28 cellular contexts compared by ENCODE assay signal in genomic region chr1:45412899-45413298, GRCh38.
A peak's percentile ranks its signal among the peaks of the same experiment; 100 is the strongest.
DNase-seq lines count a peak whose midpoint lies in the region; ATAC-seq, FAIRE-seq and TF ChIP-seq lines count a peak whose summit lies in the region.
"Had no signal": no experiment of that assay in that cellular context is flagged by ENCODE, and none has a peak within 500 bp of the region (broad histone marks: within the 10 kb centered on the region; RNA-seq: fewer than 3 reads in every experiment).

No MANE protein-coding gene starts in this region.

- TF ChIP-seq RAD21 in K562 (CRISPR knock-in tag; conservative IDR thresholded peaks at IDR 0.05 in 1 of 2, IDR thresholded peaks at IDR 0.05 in 1 of 2) = peak; percentile 14 to 23; a peak in 3 of 4 replicates

- no peaks in the 10 kb centered on the region for H3K9me1 ChIP-seq in K562 (ENCODE audit: control insufficient read depth, insufficient read depth, low read length)

- H3K27me3 Mint-ChIP-seq in IgD-negative memory B cell = peaks cover 1% of the 10 kb centered on the region
- H3K27me3 Mint-ChIP-seq: activated CD8-positive, alpha-beta T cell treated with anti-CD3 and anti-CD28 coated beads for 36 hours; CD4-positive, alpha-beta memory T cell; stimulated activated naive CD8-positive, alpha-beta T cell treated with anti-CD3 and anti-CD28 coated beads, Interleukin-15, amount 100 ng/mL, for 72 hours had no signal

- H4K20me1 ChIP-seq in K562 (replicated peaks; ENCODE audit: control insufficient read depth, insufficient read depth, low read length) = no peaks in the 10 kb centered on the region

- DNase-seq in COLO829 (ENCODE audit: low spot score) (peak; percentile 21), K562 (ENCODE audit: extremely low read depth in 1 of 4, low spot score in 3 of 4) (no peak), spleen (no peak), amniotic stem cell (lab: John Stamatoyannopoulos, UW) (no peak), DMS153 (lab: John Stamatoyannopoulos, UW) (no peak), inferior parietal cortex (ENCODE audit: extremely low spot score) (no peak)
- DNase-seq: activated CD4-positive, CD25-positive, alpha-beta regulatory T cell treated with anti-CD3 and anti-CD28 coated beads, Interleukin-2, amount 50 U/mL, for 72 hours; activated CD8-positive, alpha-beta T cell treated with anti-CD3 and anti-CD28 coated beads for 36 hours; activated gamma-delta T cell; activated T-cell treated with anti-CD3 and anti-CD28 coated beads for 4 hours; CD4-positive, alpha-beta memory T cell; colonic mucosa; DMS53; glutamatergic neuron; NCI-H1436; NCI-H2107; NCI-H510A; NK-92 treated with Interleukin-12 subunit alpha and Interleukin-12 subunit beta, amount 100 ng/mL, for 24 hours; occipital lobe; stimulated activated CD4-positive, alpha-beta T cell treated with anti-CD3 and anti-CD28 coated beads, Interleukin-2, amount 100 ng/mL, for 48 hours; stimulated activated naive CD8-positive, alpha-beta T cell treated with anti-CD3 and anti-CD28 coated beads, Interleukin-15, amount 100 ng/mL, for 72 hours; T-helper 9 cell; upper lobe of left lung had no signal

- H3K4me3 ChIP-seq in K562 (no peak overlapping the region), spleen (no peak overlapping the region)
- H3K4me3 ChIP-seq: colonic mucosa, smooth muscle cell, upper lobe of left lung had no signal

- no peak; the same call in 2 of the 3 replicates for ATAC-seq in K562
- ATAC-seq: activated CD8-positive, alpha-beta T cell treated with anti-CD3 and anti-CD28 coated beads for 36 hours; SK-N-SH treated with all-trans-retinoic acid at 6 μM for 48 hours; stimulated activated naive CD8-positive, alpha-beta T cell treated with anti-CD3 and anti-CD28 coated beads, Interleukin-15, amount 100 ng/mL, for 72 hours had no signal

- peak overlapping the region; percentile 37 to 93 (median 91) for H3K27ac Mint-ChIP-seq in IgD-negative memory B cell
- H3K27ac Mint-ChIP-seq: activated CD8-positive, alpha-beta T cell treated with anti-CD3 and anti-CD28 coated beads for 36 hours; stimulated activated naive CD8-positive, alpha-beta T cell treated with anti-CD3 and anti-CD28 coated beads, Interleukin-15, amount 100 ng/mL, for 72 hours had no signal

- no peak overlapping the region; a peak in 1 of 4 replicates for H3K9ac ChIP-seq in K562 (ENCODE audit: insufficient read depth in 1 of 2, low read depth in 2 of 2, low read length in 2 of 2)

- H2AFZ ChIP-seq in K562 (ENCODE audit: low read depth, low read length) = no peak overlapping the region

- BruUV-seq in K562 (replicated peaks; lab: Mats Ljungman, UMichigan) = no TSS peak

- H3K4me1 Mint-ChIP-seq in IgD-negative memory B cell = peaks cover 53 to 56% (median 55%) of the 10 kb centered on the region in 3 donors

- no peak overlapping the region for H3K4me2 ChIP-seq in K562 (ENCODE audit: insufficient read depth, low read length)
- H3K4me2 ChIP-seq: smooth muscle cell had no signal

- POLR2A ChIA-PET in K562 (lab: Yijun Ruan, JAX) = interaction anchor here (0.6 kb wide), 1 partner anchor 606 kb away, joined by 3 read pairs; no protein-coding TSS in a partner anchor

- peaks cover 0 to 2% (median 1%) of the 10 kb centered on the region in 3 donors for H3K9me3 Mint-ChIP-seq in IgD-negative memory B cell
- H3K9me3 Mint-ChIP-seq: activated CD8-positive, alpha-beta T cell treated with anti-CD3 and anti-CD28 coated beads for 36 hours; CD4-positive, alpha-beta memory T cell; stimulated activated naive CD8-positive, alpha-beta T cell treated with anti-CD3 and anti-CD28 coated beads, Interleukin-15, amount 100 ng/mL, for 72 hours had no signal

- intact Hi-C loops in K562 (cut with micrococcal nuclease) = no loop called here
- intact Hi-C loops in spleen (cut with DNase I; ENCODE audit: low total_unique reads) = no loop called here

- peaks cover 4 to 19% of the 10 kb centered on the region in 2 experiments; a peak in 4 of 5 replicates for H3K4me1 ChIP-seq in K562 (replicated peaks in 1 of 2; ENCODE audit: control insufficient read depth in 2 of 2, insufficient read depth in 2 of 2, low read length in 2 of 2)
- peaks cover 14 to 55% (median 30%) of the 10 kb centered on the region in 6 donors for H3K4me1 ChIP-seq in spleen
- H3K4me1 ChIP-seq: colonic mucosa had no signal

- CTCF ChIA-PET in K562 (lab: Yijun Ruan, JAX; ENCODE audit: low intra/inter-chr PET ratio) = no interaction called here

- no peak for TF ChIP-seq EP300 in K562 (IDR thresholded peaks at IDR 0.05; ENCODE audit: low read length)

- no peaks in the 10 kb centered on the region for H3K79me2 ChIP-seq in K562 (ENCODE audit: control insufficient read depth, insufficient read depth, low read length)

- TF ChIP-seq POLR2A in K562 (conservative IDR thresholded peaks at IDR 0.05) (no peak), spleen (IDR thresholded peaks at IDR 0.05) (no peak)

- peak overlapping the region; percentile 14 to 72 (median 41) for H3K4me3 Mint-ChIP-seq in IgD-negative memory B cell
- H3K4me3 Mint-ChIP-seq: activated CD8-positive, alpha-beta T cell treated with anti-CD3 and anti-CD28 coated beads for 36 hours; CD4-positive, alpha-beta memory T cell; stimulated activated naive CD8-positive, alpha-beta T cell treated with anti-CD3 and anti-CD28 coated beads, Interleukin-15, amount 100 ng/mL, for 72 hours had no signal

- peaks cover 4% of the 10 kb centered on the region for H3K36me3 Mint-ChIP-seq in IgD-negative memory B cell
- H3K36me3 Mint-ChIP-seq: CD4-positive, alpha-beta memory T cell had no signal

- no peak for FAIRE-seq in K562 (lab: Jason Lieb, UNC)
- FAIRE-seq: endometrium, H1 had no signal

- H3K27ac ChIP-seq in K562 (ENCODE audit: extremely low read depth, low read depth, low read length) (no peak overlapping the region), spleen (peak overlapping the region in 6 of 8 donors; percentile 32 to 74 (median 64))
- H3K27ac ChIP-seq: colonic mucosa, upper lobe of left lung had no signal

- WGBS in K562 (ENCODE audit: insufficient coverage, low coverage, missing lambda C conversion rate) = 48% methylated on average over 2 of the region's 2 CpGs
- 31 to 63% (median 56%) methylated on average over 2 of the region's 2 CpGs for WGBS in spleen, 5 donors

- H3K27me3 ChIP-seq in K562 (ENCODE audit: control insufficient read depth in 2 of 2, insufficient read depth in 2 of 2, low read length in 2 of 2) (no peaks in the 10 kb centered on the region), spleen (replicated peaks in 1 of 7) (no peaks in the 10 kb centered on the region)
- H3K27me3 ChIP-seq: colonic mucosa, upper lobe of left lung had no signal

- H3K36me3 ChIP-seq in K562 (ENCODE audit: control insufficient read depth, insufficient read depth, low read length) = no peaks in the 10 kb centered on the region
- no peaks in the 10 kb centered on the region for H3K36me3 ChIP-seq in spleen
- H3K36me3 ChIP-seq: colonic mucosa, upper lobe of left lung had no signal

- in situ Hi-C loops in K562 (cut with MboI) = no loop called here

- TF ChIP-seq CTCF in K562 (IDR thresholded peaks at IDR 0.05 in 2 of 3, conservative IDR thresholded peaks at IDR 0.05 in 1 of 3; ENCODE audit: insufficient read depth in 2 of 3, low read depth in 1 of 3, low read length in 3 of 3) (0 out of 6 replicates have a peak, but pooled peaks of 1 of the 3 experiments have one; percentile 1), spleen (IDR thresholded peaks at IDR 0.05 in 8 of 11, conservative IDR thresholded peaks at IDR 0.05 in 3 of 11) (peak in 3 of 11 experiments; percentile 8 to 23 (median 11))

- H3K9me3 ChIP-seq in K562 (replicated peaks; ENCODE audit: control insufficient read depth, insufficient read depth, low read depth, low read length) (no peaks in the 10 kb centered on the region), spleen (no peaks in the 10 kb centered on the region)
- H3K9me3 ChIP-seq: colonic mucosa, upper lobe of left lung had no signal

TF ChIP-seq in K562, 482 proteins besides CTCF, POLR2A, EP300 and RAD21 (continues in another document):
- TF ChIP-seq HDAC1 (IDR thresholded peaks at IDR 0.05) = no peak
- TF ChIP-seq, protein P1, sequence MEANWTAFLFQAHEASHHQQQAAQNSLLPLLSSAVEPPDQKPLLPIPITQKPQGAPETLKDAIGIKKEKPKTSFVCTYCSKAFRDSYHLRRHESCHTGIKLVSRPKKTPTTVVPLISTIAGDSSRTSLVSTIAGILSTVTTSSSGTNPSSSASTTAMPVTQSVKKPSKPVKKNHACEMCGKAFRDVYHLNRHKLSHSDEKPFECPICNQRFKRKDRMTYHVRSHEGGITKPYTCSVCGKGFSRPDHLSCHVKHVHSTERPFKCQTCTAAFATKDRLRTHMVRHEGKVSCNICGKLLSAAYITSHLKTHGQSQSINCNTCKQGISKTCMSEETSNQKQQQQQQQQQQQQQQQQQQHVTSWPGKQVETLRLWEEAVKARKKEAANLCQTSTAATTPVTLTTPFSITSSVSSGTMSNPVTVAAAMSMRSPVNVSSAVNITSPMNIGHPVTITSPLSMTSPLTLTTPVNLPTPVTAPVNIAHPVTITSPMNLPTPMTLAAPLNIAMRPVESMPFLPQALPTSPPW (CRISPR knock-in tag; IDR thresholded peaks at IDR 0.05) = peak; percentile 25
